Comparison of ENCODE assay signal across 12 cellular contexts in the genomic region with DNA sequence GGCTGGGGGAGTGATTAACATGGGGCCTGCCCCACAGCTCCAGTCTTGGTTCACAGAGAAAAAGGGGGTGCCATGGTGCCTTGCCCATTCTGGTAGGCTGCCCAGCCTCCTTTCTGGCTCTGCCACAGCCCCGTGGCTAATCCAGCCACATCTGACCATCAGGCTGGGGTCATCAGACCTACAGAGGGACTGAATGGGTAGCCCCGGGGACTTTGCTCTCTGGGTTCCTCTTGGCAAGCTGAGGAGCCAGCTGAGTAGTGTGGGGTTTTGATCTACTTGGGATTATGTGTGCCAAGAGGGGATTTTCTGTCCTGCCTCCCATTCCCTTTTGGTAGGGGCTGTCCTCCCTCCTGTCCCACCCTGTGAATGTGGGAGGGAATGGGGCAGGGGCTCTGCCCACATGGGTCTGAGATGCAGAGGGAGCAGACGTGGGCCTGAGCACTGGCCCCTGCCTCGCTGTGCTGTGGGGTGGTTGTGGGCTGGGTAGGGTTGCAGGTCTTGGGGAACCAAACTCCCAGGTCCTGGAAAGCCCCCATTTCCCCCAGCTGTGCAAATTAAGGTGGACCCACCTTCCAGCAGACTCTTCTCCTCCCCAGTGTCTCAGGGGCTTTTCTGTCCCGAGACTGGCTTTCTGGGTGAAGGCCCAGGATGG. TPM values are rescaled to one million over a fixed set of nuclear protein-coding genes. Genes with fewer than 3 reads are reported as not detected.
A peak's percentile ranks its signal among the peaks of the same experiment; 100 is the strongest.
DNase-seq lines count a peak whose midpoint lies in the region; ATAC-seq and TF ChIP-seq lines count a peak whose summit lies in the region.
"Had no signal": no experiment of that assay in that cellular context is flagged by ENCODE, and none has a peak within 500 bp of the region (broad histone marks: within the 10 kb centered on the region; RNA-seq: fewer than 3 reads in every experiment).

No MANE protein-coding gene starts in this region.

- peaks cover 54% of the 10 kb centered on the region for H3K4me1 ChIP-seq in OCI-LY1 (ENCODE audit: insufficient read depth, low read length, severe bottlenecking)
- H3K4me1 ChIP-seq in mucosa of stomach (ENCODE audit: control insufficient read depth, insufficient read depth, low read length), result peaks cover 44% of the 10 kb centered on the region
- H3K4me1 ChIP-seq in body of pancreas, result peaks cover 10% of the 10 kb centered on the region

- TF ChIP-seq CTCF in GM06990 (IDR thresholded peaks at IDR 0.05; ENCODE audit: insufficient read depth, low read length, poor library complexity, severe bottlenecking) (no peak), OCI-LY1 (IDR thresholded peaks at IDR 0.05; ENCODE audit: low read length) (no peak), body of pancreas (IDR thresholded peaks at IDR 0.05) (no peak)

- H3K27me3 ChIP-seq in GM06990 (replicated peaks; ENCODE audit: control insufficient read depth, insufficient read depth, low read length), result no peaks in the 10 kb centered on the region
- no peaks in the 10 kb centered on the region for H3K27me3 ChIP-seq in OCI-LY1 (ENCODE audit: insufficient read depth, low read length)
- H3K27me3 ChIP-seq in mucosa of stomach (ENCODE audit: control insufficient read depth, insufficient read depth, low read length), result no peaks in the 10 kb centered on the region
- H3K27me3 ChIP-seq in body of pancreas, result no peaks in the 10 kb centered on the region

- ATAC-seq in GM21367 (IDR thresholded peaks at IDR 0.05; ENCODE audit: unreplicated experiment), result peak; percentile 1
- ATAC-seq in body of pancreas, result no peak
- no peak for ATAC-seq in GM18861 (IDR thresholded peaks at IDR 0.05; ENCODE audit: unreplicated experiment)
- ATAC-seq in HG03097 (IDR thresholded peaks at IDR 0.05; ENCODE audit: low FRiP score, unreplicated experiment), result no peak
- ATAC-seq: SK-N-SH treated with all-trans-retinoic acid at 6 μM for 48 hours had no signal

- no peaks in the 10 kb centered on the region for H3K9me2 ChIP-seq in OCI-LY1 (ENCODE audit: low read depth, low read length)

- H3K9ac ChIP-seq in OCI-LY1 (ENCODE audit: low read length) (no peak overlapping the region; the same call in 1 of the 2 replicates), mucosa of stomach (ENCODE audit: low read length) (peak overlapping the region; percentile 38)

- H4K20me1 ChIP-seq in OCI-LY1 (ENCODE audit: insufficient read depth, low read length), result no peaks in the 10 kb centered on the region

- H3K4me2 ChIP-seq in OCI-LY1 (ENCODE audit: low read length), result peak overlapping the region; percentile 40; the same call in 1 of the 2 replicates

- no peaks in the 10 kb centered on the region for H3F3A ChIP-seq in OCI-LY1 (ENCODE audit: insufficient read depth, low read length)

- H3K27ac ChIP-seq in OCI-LY1 (ENCODE audit: low read depth, low read length, poor library complexity, severe bottlenecking) (peak overlapping the region; percentile 70), body of pancreas (no peak overlapping the region)

- no peaks in the 10 kb centered on the region for H3K9me3 ChIP-seq in OCI-LY1 (ENCODE audit: low read length)
- H3K9me3 ChIP-seq in mucosa of stomach (ENCODE audit: control insufficient read depth, low read length), result no peaks in the 10 kb centered on the region
- H3K9me3 ChIP-seq in body of pancreas, result no peaks in the 10 kb centered on the region

- TF ChIP-seq POLR2A in body of pancreas (IDR thresholded peaks at IDR 0.05), result no peak

- H3K36me3 ChIP-seq in GM06990 (ENCODE audit: control insufficient read depth, insufficient read depth, low read length), result peaks cover 19% of the 10 kb centered on the region
- H3K36me3 ChIP-seq in OCI-LY1 (ENCODE audit: insufficient read depth, low read length), result no peaks in the 10 kb centered on the region
- H3K36me3 ChIP-seq in mucosa of stomach (ENCODE audit: control insufficient read depth, insufficient read depth, low read length), result no peaks in the 10 kb centered on the region
- no peaks in the 10 kb centered on the region for H3K36me3 ChIP-seq in body of pancreas (replicated peaks in 1 of 2; ENCODE audit: insufficient read depth in 1 of 2, low read depth in 2 of 2)

- intact Hi-C loops in body of pancreas (cut with DNase I), result no loop called here

- H3K4me3 ChIP-seq in GM06990 (replicated peaks; ENCODE audit: low read depth, low read length), result peak overlapping the region; percentile 53
- no peak overlapping the region for H3K4me3 ChIP-seq in OCI-LY1 (ENCODE audit: low read depth, low read length, poor library complexity, severe bottlenecking)
- no peak overlapping the region for H3K4me3 ChIP-seq in mucosa of stomach (ENCODE audit: low read length)
- H3K4me3 ChIP-seq in body of pancreas, result no peak overlapping the region

- 85 to 91% methylated on average over 5 of the region's 5 CpGs for WGBS in body of pancreas, 2 donors

- DNase-seq in GM06990 (ENCODE audit: extremely low read depth, insufficient read length) (no peak), body of pancreas (no peak), HCEC 1CT (no peak)
- DNase-seq: head of caudate nucleus, Kasumi-1, NCI-H510A had no signal

- no peaks in the 10 kb centered on the region for H3K79me2 ChIP-seq in OCI-LY1 (ENCODE audit: insufficient read depth, low read length)

- H2AFZ ChIP-seq in OCI-LY1 (ENCODE audit: low read length), result no peak overlapping the region

RNA-seq across cellular contexts. Expression of gene CD82, which starts 32.0 kb away (rescaled TPM):
- 10 to 100 TPM; 11.4 to 13.5 TPM for total RNA-seq in body of pancreas
